ENCODE assay signal across 1 cellular context in genomic region chr20:44750081-44750805, GRCh38.
A peak's percentile ranks its signal among the peaks of the same experiment; 100 is the strongest.
TF ChIP-seq lines count a peak whose summit lies in the region.

No MANE protein-coding gene starts in this region.

TF ChIP-seq in A549, 52 proteins besides CTCF, POLR2A, EP300 and RAD21 (continued from another document):
- TF ChIP-seq RCOR1 (IDR thresholded peaks at IDR 0.05; ENCODE audit: low read depth, low read length) = no peak
- no peak for TF ChIP-seq HOXB13 (CRISPR knock-in tag; IDR thresholded peaks at IDR 0.05; ENCODE audit: low read depth)
- no peak for TF ChIP-seq REST (IDR thresholded peaks at IDR 0.05)
- TF ChIP-seq SREBF2 (IDR thresholded peaks at IDR 0.05) = no peak
- TF ChIP-seq ATOH8 (CRISPR knock-in tag; IDR thresholded peaks at IDR 0.05; ENCODE audit: low read depth) = no peak
- no peak for TF ChIP-seq FOSL2 (IDR thresholded peaks at IDR 0.05)
- TF ChIP-seq FOSL2 (CRISPR knock-in tag; IDR thresholded peaks at IDR 0.05) = no peak
- TF ChIP-seq MAX (IDR thresholded peaks at IDR 0.05) = peak; percentile 58
